ENCODE assay signal across 27 cellular contexts in the genomic region with DNA sequence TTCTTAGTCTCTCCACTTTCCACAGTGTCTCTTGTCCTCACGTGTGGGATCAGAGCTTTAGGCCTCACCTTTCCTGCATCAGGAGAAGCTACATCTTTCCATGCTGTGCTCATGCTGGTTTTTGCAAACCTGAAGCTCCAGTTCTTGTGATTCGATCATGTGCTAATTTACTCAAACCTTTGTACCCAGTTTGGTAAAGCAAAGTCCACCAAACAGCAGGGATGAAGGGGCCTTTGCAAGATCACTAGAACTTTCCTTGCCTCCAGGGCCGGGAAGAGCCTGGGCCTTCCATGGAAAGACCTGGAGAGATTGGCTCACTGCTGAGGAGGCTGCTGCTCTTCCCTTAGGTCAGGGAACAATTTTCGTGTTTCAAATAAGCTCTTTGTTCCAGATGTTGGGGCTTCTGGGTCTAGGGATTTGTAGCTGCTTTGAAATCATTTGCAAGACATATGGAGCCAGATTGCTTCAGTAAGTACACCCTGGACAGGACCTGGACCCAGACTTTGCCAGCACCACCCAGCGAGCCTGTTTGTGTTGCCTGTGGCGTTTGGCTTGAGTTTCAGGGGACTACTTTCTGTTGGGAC. TPM values are rescaled to one million over a fixed set of nuclear protein-coding genes. Genes with fewer than 3 reads are reported as not detected.
"Had no signal": no experiment of that assay in that cellular context is flagged by ENCODE, and none has a peak within 500 bp of the region (broad histone marks: within the 10 kb centered on the region; RNA-seq: fewer than 3 reads in every experiment).

No MANE protein-coding gene starts in this region.

- H3K36me3 Mint-ChIP-seq: activated CD8-positive, alpha-beta memory T cell treated with anti-CD3 and anti-CD28 coated beads, Interleukin-2, amount 10 ng/mL, durations not matched to agents 7 days and 5 days; T-cell had no signal

- DNase-seq: activated B cell treated with CpG ODN at 0.5 μM for 24 hours; activated CD4-positive, alpha-beta T cell treated with anti-CD3 and anti-CD28 coated beads for 1 hour; activated CD4-positive, alpha-beta T cell treated with anti-CD3 and anti-CD28 coated beads, Interleukin-2, amount 10 ng/mL, durations not matched to agents 24 days and 14 days; activated CD4-positive, alpha-beta T cell treated with anti-CD3 and anti-CD28 coated beads, Interleukin-2, amount 50 U/mL, for 48 hours; activated CD8-positive, alpha-beta memory T cell treated with anti-CD3 and anti-CD28 coated beads, Interleukin-2, amount 10 ng/mL, durations not matched to agents 7 days and 5 days; activated effector memory CD4-positive, alpha-beta T cell treated with Interleukin-2 at 50 U/mL for 16 hours; activated naive CD4-positive, alpha-beta T cell; activated T-cell treated with anti-CD3 and anti-CD28 coated beads, Interleukin-2, amount 50 U/mL, for 24 hours; aorta; caudate nucleus; KG1; MV-4-11; NCI-H1092 treated with DMSO at 0.1 percent for 48 hours; NCI-H1417 treated with DMSO at 0.1 percent for 48 hours; NCI-H1694; NCI-H2029; NCI-H524; SIG-M5; T-cell; T-helper 2 cell; T1000 had no signal

- H3K4me3 Mint-ChIP-seq: activated B cell treated with CpG ODN at 0.5 μM for 24 hours; activated CD4-positive, alpha-beta T cell treated with anti-CD3 and anti-CD28 coated beads, Interleukin-2, amount 10 ng/mL, durations not matched to agents 24 days and 14 days; activated CD8-positive, alpha-beta memory T cell treated with anti-CD3 and anti-CD28 coated beads, Interleukin-2, amount 10 ng/mL, durations not matched to agents 7 days and 5 days; activated naive CD4-positive, alpha-beta T cell treated with anti-CD3 and anti-CD28 coated beads, Interleukin-2, amount 50 U/mL, for 24 hours; activated T-cell treated with anti-CD3 and anti-CD28 coated beads, Interleukin-2, amount 50 U/mL, for 24 hours; activated T-helper 1 cell treated with anti-CD3 and anti-CD28 coated beads, Interleukin-12 subunit alpha, Interleukin-12 subunit beta, Interleukin-2, Interleukin-4 antibody, amounts not matched to agents 30 ng/mL and 10 ng/mL and 1 ng/mL, durations not matched to agents 14 hours and 24 hours and 36 hours; T-cell had no signal

- H3K4me1 Mint-ChIP-seq: activated B cell treated with CpG ODN at 0.5 μM for 24 hours; activated CD4-positive, alpha-beta T cell treated with anti-CD3 and anti-CD28 coated beads, Interleukin-2, amount 10 ng/mL, durations not matched to agents 24 days and 14 days; activated CD8-positive, alpha-beta memory T cell treated with anti-CD3 and anti-CD28 coated beads, Interleukin-2, amount 10 ng/mL, durations not matched to agents 7 days and 5 days; activated naive CD4-positive, alpha-beta T cell treated with anti-CD3 and anti-CD28 coated beads, Interleukin-2, amount 50 U/mL, for 24 hours; T-cell had no signal

- FAIRE-seq: TTC549 had no signal

- H3K4me1 ChIP-seq: breast epithelium had no signal

- H3K27ac Mint-ChIP-seq: activated B cell treated with CpG ODN at 0.5 μM for 24 hours; activated CD4-positive, alpha-beta T cell treated with anti-CD3 and anti-CD28 coated beads, Interleukin-2, amount 10 ng/mL, durations not matched to agents 24 days and 14 days; activated CD8-positive, alpha-beta memory T cell treated with anti-CD3 and anti-CD28 coated beads, Interleukin-2, amount 10 ng/mL, durations not matched to agents 7 days and 5 days; activated naive CD4-positive, alpha-beta T cell treated with anti-CD3 and anti-CD28 coated beads, Interleukin-2, amount 50 U/mL, for 24 hours; activated T-cell treated with anti-CD3 and anti-CD28 coated beads, Interleukin-2, amount 50 U/mL, for 24 hours; activated T-helper 1 cell treated with anti-CD3 and anti-CD28 coated beads, Interleukin-12 subunit alpha, Interleukin-12 subunit beta, Interleukin-2, Interleukin-4 antibody, amounts not matched to agents 30 ng/mL and 10 ng/mL and 1 ng/mL, durations not matched to agents 14 hours and 24 hours and 36 hours; T-cell had no signal

- H3K4me3 ChIP-seq: breast epithelium had no signal

- ATAC-seq: activated CD8-positive, alpha-beta memory T cell treated with anti-CD3 and anti-CD28 coated beads, Interleukin-2, amount 10 ng/mL, durations not matched to agents 7 days and 5 days; T-cell had no signal

- H3K9me3 Mint-ChIP-seq: activated naive CD4-positive, alpha-beta T cell treated with anti-CD3 and anti-CD28 coated beads, Interleukin-2, amount 50 U/mL, for 24 hours; activated T-helper 1 cell treated with anti-CD3 and anti-CD28 coated beads, Interleukin-12 subunit alpha, Interleukin-12 subunit beta, Interleukin-2, Interleukin-4 antibody, amounts not matched to agents 30 ng/mL and 10 ng/mL and 1 ng/mL, durations not matched to agents 14 hours and 24 hours and 36 hours had no signal

- H3K27me3 ChIP-seq: breast epithelium had no signal

- H3K27ac ChIP-seq: breast epithelium had no signal

- H3K27me3 Mint-ChIP-seq: activated B cell treated with CpG ODN at 0.5 μM for 24 hours; activated T-cell treated with anti-CD3 and anti-CD28 coated beads, Interleukin-2, amount 50 U/mL, for 24 hours; T-cell had no signal

- H3K36me3 ChIP-seq: breast epithelium had no signal

RNA-seq across cellular contexts. Expression of a gene that starts 18.7 kb away (rescaled TPM):
- total RNA-seq: activated B cell treated with CpG ODN at 0.5 μM for 24 hours; activated CD4-positive, alpha-beta T cell treated with anti-CD3 and anti-CD28 coated beads, Interleukin-2, amount 10 ng/mL, durations not matched to agents 24 days and 14 days; activated CD8-positive, alpha-beta memory T cell treated with anti-CD3 and anti-CD28 coated beads, Interleukin-2, amount 10 ng/mL, durations not matched to agents 7 days and 5 days; activated T-helper 1 cell treated with anti-CD3 and anti-CD28 coated beads, Interleukin-12 subunit alpha, Interleukin-12 subunit beta, Interleukin-2, Interleukin-4 antibody, amounts not matched to agents 30 ng/mL and 10 ng/mL and 1 ng/mL, durations not matched to agents 14 hours and 24 hours and 36 hours; aorta; breast epithelium; MCF 10A; RPMI7951; T-cell had no signal
- polyA plus RNA-seq: aorta had no signal

RNA-seq across cellular contexts. Expression of a gene that starts 53.8 kb away (rescaled TPM):
- total RNA-seq: activated B cell treated with CpG ODN at 0.5 μM for 24 hours; activated CD4-positive, alpha-beta T cell treated with anti-CD3 and anti-CD28 coated beads, Interleukin-2, amount 10 ng/mL, durations not matched to agents 24 days and 14 days; activated CD8-positive, alpha-beta memory T cell treated with anti-CD3 and anti-CD28 coated beads, Interleukin-2, amount 10 ng/mL, durations not matched to agents 7 days and 5 days; activated T-helper 1 cell treated with anti-CD3 and anti-CD28 coated beads, Interleukin-12 subunit alpha, Interleukin-12 subunit beta, Interleukin-2, Interleukin-4 antibody, amounts not matched to agents 30 ng/mL and 10 ng/mL and 1 ng/mL, durations not matched to agents 14 hours and 24 hours and 36 hours; aorta; breast epithelium; MCF 10A; RPMI7951; T-cell had no signal
- polyA plus RNA-seq: aorta had no signal
